In the genomic region with DNA sequence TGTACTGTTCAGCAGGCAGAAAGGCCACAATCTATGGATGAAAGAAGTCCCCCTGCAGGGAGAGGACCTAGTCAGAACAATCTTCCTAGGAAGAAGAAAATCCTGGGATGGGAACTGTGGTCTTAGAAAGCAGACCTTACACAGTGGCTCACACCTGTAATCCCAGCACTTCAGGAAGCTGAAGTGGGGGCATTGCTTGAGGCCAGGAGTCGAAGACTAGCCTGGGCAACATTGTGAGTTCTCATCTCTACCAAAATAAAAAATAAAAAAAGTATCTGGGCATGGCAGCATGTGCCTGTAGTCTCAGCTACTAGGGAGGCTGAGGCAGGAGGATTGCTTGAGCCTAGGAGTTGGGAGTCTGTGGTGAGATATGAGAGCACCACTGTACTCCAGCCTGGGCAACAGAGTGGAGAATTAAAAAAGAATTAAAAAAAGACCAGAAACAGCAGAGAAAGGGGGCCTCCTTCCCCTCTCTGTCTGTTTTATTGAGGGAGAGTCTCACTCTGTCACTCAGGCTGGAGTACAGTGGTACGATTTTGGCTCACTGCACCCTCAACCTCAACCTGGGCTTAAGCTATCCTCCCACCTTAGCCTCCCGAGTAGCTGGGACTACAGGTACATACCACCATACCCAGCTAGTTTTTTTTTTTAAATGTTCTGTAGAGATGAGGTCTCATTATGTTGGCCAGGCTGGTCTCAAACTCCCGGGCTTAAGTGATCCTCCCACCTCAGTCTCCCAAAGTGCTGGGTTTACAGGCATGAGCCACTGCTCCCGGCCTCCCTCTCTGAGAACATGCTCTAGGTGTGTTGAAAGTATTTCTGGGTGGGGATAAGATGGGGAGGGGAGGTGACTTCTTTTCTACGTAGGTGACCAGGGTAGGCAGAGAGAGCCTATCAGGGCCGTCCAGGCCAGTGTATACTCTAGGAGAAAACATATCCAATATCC, we compare ENCODE assay signal across 1 cellular context.
TF ChIP-seq lines count a peak whose summit lies in the region.

No MANE protein-coding gene starts in this region.

TF ChIP-seq in GM12878, 131 proteins besides CTCF, POLR2A, EP300 and RAD21:
- TF ChIP-seq, protein P1, sequence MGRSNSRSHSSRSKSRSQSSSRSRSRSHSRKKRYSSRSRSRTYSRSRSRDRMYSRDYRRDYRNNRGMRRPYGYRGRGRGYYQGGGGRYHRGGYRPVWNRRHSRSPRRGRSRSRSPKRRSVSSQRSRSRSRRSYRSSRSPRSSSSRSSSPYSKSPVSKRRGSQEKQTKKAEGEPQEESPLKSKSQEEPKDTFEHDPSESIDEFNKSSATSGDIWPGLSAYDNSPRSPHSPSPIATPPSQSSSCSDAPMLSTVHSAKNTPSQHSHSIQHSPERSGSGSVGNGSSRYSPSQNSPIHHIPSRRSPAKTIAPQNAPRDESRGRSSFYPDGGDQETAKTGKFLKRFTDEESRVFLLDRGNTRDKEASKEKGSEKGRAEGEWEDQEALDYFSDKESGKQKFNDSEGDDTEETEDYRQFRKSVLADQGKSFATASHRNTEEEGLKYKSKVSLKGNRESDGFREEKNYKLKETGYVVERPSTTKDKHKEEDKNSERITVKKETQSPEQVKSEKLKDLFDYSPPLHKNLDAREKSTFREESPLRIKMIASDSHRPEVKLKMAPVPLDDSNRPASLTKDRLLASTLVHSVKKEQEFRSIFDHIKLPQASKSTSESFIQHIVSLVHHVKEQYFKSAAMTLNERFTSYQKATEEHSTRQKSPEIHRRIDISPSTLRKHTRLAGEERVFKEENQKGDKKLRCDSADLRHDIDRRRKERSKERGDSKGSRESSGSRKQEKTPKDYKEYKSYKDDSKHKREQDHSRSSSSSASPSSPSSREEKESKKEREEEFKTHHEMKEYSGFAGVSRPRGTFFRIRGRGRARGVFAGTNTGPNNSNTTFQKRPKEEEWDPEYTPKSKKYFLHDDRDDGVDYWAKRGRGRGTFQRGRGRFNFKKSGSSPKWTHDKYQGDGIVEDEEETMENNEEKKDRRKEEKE (IDR thresholded peaks at IDR 0.05), result no peak
- TF ChIP-seq, protein P2, sequence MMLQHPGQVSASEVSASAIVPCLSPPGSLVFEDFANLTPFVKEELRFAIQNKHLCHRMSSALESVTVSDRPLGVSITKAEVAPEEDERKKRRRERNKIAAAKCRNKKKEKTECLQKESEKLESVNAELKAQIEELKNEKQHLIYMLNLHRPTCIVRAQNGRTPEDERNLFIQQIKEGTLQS (IDR thresholded peaks at IDR 0.05; ENCODE audit: borderline replicate concordance, extremely low read depth, low read depth, low read length), result no peak
- no peak for TF ChIP-seq JUNB (IDR thresholded peaks at IDR 0.05)
- no peak for TF ChIP-seq EGR1 (IDR thresholded peaks at IDR 0.05; ENCODE audit: borderline replicate concordance in 1 of 2, low read depth in 2 of 2, low read length in 2 of 2)
- TF ChIP-seq IKZF1 (conservative IDR thresholded peaks at IDR 0.05), result no peak
- no peak for TF ChIP-seq BRCA1 (IDR thresholded peaks at IDR 0.05; ENCODE audit: low read depth, low read length)
- TF ChIP-seq TCF12 (IDR thresholded peaks at IDR 0.05; ENCODE audit: low read depth, low read length), result no peak
- no peak for TF ChIP-seq BHLHE40 (IDR thresholded peaks at IDR 0.05; ENCODE audit: borderline replicate concordance in 1 of 2, low read depth in 2 of 2, low read length in 1 of 2)
- TF ChIP-seq RUNX3 (IDR thresholded peaks at IDR 0.05; ENCODE audit: low read length), result no peak
- TF ChIP-seq, protein P3, sequence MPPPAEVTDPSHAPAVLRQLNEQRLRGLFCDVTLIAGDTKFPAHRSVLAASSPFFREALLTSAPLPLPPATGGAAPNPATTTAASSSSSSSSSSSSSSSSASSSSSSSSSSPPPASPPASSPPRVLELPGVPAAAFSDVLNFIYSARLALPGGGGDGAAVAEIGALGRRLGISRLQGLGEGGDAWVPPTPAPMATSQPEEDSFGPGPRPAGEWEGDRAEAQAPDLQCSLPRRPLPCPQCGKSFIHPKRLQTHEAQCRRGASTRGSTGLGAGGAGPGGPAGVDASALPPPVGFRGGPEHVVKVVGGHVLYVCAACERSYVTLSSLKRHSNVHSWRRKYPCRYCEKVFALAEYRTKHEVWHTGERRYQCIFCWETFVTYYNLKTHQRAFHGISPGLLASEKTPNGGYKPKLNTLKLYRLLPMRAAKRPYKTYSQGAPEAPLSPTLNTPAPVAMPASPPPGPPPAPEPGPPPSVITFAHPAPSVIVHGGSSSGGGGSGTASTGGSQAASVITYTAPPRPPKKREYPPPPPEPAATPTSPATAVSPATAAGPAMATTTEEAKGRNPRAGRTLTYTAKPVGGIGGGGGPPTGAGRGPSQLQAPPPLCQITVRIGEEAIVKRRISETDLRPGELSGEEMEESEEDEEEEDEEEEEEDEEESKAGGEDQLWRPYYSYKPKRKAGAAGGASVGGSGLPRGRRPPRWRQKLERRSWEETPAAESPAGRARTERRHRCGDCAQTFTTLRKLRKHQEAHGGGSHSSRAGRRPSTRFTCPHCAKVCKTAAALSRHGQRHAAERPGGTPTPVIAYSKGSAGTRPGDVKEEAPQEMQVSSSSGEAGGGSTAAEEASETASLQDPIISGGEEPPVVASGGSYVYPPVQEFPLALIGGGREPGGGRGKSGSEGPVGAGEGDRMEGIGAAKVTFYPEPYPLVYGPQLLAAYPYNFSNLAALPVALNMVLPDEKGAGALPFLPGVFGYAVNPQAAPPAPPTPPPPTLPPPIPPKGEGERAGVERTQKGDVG (CRISPR knock-in tag; IDR thresholded peaks at IDR 0.05), result no peak
- no peak for TF ChIP-seq SREBF2 (IDR thresholded peaks at IDR 0.05; ENCODE audit: low read length)
- TF ChIP-seq, protein P4, sequence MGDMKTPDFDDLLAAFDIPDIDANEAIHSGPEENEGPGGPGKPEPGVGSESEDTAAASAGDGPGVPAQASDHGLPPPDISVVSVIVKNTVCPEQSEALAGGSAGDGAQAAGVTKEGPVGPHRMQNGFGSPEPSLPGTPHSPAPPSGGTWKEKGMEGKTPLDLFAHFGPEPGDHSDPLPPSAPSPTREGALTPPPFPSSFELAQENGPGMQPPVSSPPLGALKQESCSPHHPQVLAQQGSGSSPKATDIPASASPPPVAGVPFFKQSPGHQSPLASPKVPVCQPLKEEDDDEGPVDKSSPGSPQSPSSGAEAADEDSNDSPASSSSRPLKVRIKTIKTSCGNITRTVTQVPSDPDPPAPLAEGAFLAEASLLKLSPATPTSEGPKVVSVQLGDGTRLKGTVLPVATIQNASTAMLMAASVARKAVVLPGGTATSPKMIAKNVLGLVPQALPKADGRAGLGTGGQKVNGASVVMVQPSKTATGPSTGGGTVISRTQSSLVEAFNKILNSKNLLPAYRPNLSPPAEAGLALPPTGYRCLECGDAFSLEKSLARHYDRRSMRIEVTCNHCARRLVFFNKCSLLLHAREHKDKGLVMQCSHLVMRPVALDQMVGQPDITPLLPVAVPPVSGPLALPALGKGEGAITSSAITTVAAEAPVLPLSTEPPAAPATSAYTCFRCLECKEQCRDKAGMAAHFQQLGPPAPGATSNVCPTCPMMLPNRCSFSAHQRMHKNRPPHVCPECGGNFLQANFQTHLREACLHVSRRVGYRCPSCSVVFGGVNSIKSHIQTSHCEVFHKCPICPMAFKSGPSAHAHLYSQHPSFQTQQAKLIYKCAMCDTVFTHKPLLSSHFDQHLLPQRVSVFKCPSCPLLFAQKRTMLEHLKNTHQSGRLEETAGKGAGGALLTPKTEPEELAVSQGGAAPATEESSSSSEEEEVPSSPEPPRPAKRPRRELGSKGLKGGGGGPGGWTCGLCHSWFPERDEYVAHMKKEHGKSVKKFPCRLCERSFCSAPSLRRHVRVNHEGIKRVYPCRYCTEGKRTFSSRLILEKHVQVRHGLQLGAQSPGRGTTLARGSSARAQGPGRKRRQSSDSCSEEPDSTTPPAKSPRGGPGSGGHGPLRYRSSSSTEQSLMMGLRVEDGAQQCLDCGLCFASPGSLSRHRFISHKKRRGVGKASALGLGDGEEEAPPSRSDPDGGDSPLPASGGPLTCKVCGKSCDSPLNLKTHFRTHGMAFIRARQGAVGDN (IDR thresholded peaks at IDR 0.05), result no peak
- no peak for TF ChIP-seq STAT3 (IDR thresholded peaks at IDR 0.05; ENCODE audit: low read depth, low read length)
- TF ChIP-seq, protein P5, sequence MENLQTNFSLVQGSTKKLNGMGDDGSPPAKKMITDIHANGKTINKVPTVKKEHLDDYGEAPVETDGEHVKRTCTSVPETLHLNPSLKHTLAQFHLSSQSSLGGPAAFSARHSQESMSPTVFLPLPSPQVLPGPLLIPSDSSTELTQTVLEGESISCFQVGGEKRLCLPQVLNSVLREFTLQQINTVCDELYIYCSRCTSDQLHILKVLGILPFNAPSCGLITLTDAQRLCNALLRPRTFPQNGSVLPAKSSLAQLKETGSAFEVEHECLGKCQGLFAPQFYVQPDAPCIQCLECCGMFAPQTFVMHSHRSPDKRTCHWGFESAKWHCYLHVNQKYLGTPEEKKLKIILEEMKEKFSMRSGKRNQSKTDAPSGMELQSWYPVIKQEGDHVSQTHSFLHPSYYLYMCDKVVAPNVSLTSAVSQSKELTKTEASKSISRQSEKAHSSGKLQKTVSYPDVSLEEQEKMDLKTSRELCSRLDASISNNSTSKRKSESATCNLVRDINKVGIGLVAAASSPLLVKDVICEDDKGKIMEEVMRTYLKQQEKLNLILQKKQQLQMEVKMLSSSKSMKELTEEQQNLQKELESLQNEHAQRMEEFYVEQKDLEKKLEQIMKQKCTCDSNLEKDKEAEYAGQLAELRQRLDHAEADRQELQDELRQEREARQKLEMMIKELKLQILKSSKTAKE (IDR thresholded peaks at IDR 0.05; ENCODE audit: low read depth, poor library complexity, severe bottlenecking), result no peak
- no peak for TF ChIP-seq RCOR1 (conservative IDR thresholded peaks at IDR 0.05; ENCODE audit: low read depth, low read length)
